22 cellular contexts compared by ENCODE assay signal in the genomic region with DNA sequence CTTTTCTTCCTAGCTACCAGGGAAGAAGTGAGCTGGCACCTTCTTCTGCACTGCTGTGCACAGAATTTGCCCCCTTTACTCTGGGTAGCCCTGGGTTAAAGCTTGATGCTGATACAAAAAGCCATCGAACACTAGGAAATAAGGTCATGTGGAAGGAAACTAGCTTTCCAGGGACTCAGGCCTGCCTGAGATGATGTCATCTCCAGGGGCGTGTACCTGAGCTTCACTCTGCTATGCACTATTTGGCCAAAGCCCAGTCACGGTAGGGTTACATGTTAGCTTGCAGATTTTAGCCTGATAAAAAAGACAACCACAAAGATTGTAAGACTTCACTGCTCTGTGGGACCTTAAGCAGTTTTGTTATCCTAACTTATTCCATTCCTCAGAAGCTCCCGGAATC. TPM values are rescaled to one million over a fixed set of nuclear protein-coding genes. Genes with fewer than 3 reads are reported as not detected.
DNase-seq lines count a peak whose midpoint lies in the region; ATAC-seq, FAIRE-seq and TF ChIP-seq lines count a peak whose summit lies in the region.
"Had no signal": no experiment of that assay in that cellular context is flagged by ENCODE, and none has a peak within 500 bp of the region (broad histone marks: within the 10 kb centered on the region; RNA-seq: fewer than 3 reads in every experiment).

No MANE protein-coding gene starts in this region.

- H3F3A ChIP-seq in PC-9 (ENCODE audit: insufficient read depth, low read depth): peaks cover 27% of the 10 kb centered on the region

- no peaks in the 10 kb centered on the region for H3K9me2 ChIP-seq in PC-9 (ENCODE audit: insufficient read depth)

- CTCF ChIA-PET in activated CD8-positive, alpha-beta T cell treated with anti-CD3 and anti-CD28 coated beads for 36 hours (lab: Charles Lee): interaction anchor here (1.0 to 3.4 kb wide), 3 partner anchors 10 to 20 kb away, joined by 5 to 26 read pairs (median 5); a partner anchor contains a TSS
- CTCF ChIA-PET in activated CD8-positive, alpha-beta T cell treated with anti-CD3 and anti-CD28 coated beads, Interleukin-2, amount 10 ng/mL, durations not matched to agents 7 days and 5 days (lab: Charles Lee): interaction anchor here (1.1 to 1.9 kb wide), 6 partner anchors 11 to 54 kb away, joined by 3 to 8 read pairs (median 4); a partner anchor contains a TSS
- CTCF ChIA-PET in PC-9 (lab: Charles Lee): interaction anchor here (0.6 kb wide), 1 partner anchor 189 kb away, joined by 11 read pairs; no protein-coding TSS in a partner anchor
- CTCF ChIA-PET in CD8-positive, alpha-beta memory T cell (lab: Charles Lee): interaction anchor here (1.4 kb wide), 2 partner anchors 18 to 63 kb away, joined by 4 to 5 read pairs; no protein-coding TSS in a partner anchor

- no peaks in the 10 kb centered on the region for H3K27me3 ChIP-seq in PC-9 (ENCODE audit: insufficient read depth, low read depth)
- H3K27me3 ChIP-seq in small intestine (ENCODE audit: control insufficient read depth in 2 of 2, insufficient read depth in 2 of 2, low read length in 2 of 2): no peaks in the 10 kb centered on the region
- H3K27me3 ChIP-seq in CD8-positive, alpha-beta memory T cell (ENCODE audit: insufficient read depth, low read length, poor library complexity, severe bottlenecking): no peaks in the 10 kb centered on the region
- H3K27me3 ChIP-seq: uterus had no signal

- no peak overlapping the region for H3K4me3 Mint-ChIP-seq in activated CD8-positive, alpha-beta T cell treated with anti-CD3 and anti-CD28 coated beads for 36 hours
- no peak overlapping the region for H3K4me3 Mint-ChIP-seq in activated CD8-positive, alpha-beta T cell treated with anti-CD3 and anti-CD28 coated beads, Interleukin-2, amount 10 ng/mL, durations not matched to agents 7 days and 5 days
- H3K4me3 Mint-ChIP-seq in CD8-positive, alpha-beta memory T cell: no peak overlapping the region
- H3K4me3 Mint-ChIP-seq: activated CD4-positive, alpha-beta T cell treated with anti-CD3 and anti-CD28 coated beads, Interleukin-2, amount 10 ng/mL, durations not matched to agents 24 days and 14 days; neural crest cell had no signal

- H3K4me3 ChIP-seq in PC-9: no peak overlapping the region
- H3K4me3 ChIP-seq in small intestine (ENCODE audit: low read depth in 1 of 2, low read length in 2 of 2): no peak overlapping the region
- H3K4me3 ChIP-seq in CD8-positive, alpha-beta memory T cell (ENCODE audit: low read length): no peak overlapping the region
- H3K4me3 ChIP-seq: coronary artery, GM23248, uterus had no signal

- H3K9me3 ChIP-seq in PC-9 (ENCODE audit: insufficient read depth, low read depth): no peaks in the 10 kb centered on the region
- no peaks in the 10 kb centered on the region for H3K9me3 ChIP-seq in small intestine (ENCODE audit: control insufficient read depth, low read depth)
- no peaks in the 10 kb centered on the region for H3K9me3 ChIP-seq in CD8-positive, alpha-beta memory T cell (ENCODE audit: low read length)
- H3K9me3 ChIP-seq: uterus had no signal

- no peak for TF ChIP-seq CTCF in activated CD8-positive, alpha-beta T cell treated with anti-CD3 and anti-CD28 coated beads for 36 hours (IDR thresholded peaks at IDR 0.05)
- no peak for TF ChIP-seq CTCF in PC-9 (conservative IDR thresholded peaks at IDR 0.05)

- H3K36me3 Mint-ChIP-seq in activated CD8-positive, alpha-beta T cell treated with anti-CD3 and anti-CD28 coated beads for 36 hours (ENCODE audit: low read depth): no peaks in the 10 kb centered on the region
- no peaks in the 10 kb centered on the region for H3K36me3 Mint-ChIP-seq in activated CD8-positive, alpha-beta T cell treated with anti-CD3 and anti-CD28 coated beads, Interleukin-2, amount 10 ng/mL, durations not matched to agents 7 days and 5 days (ENCODE audit: low read depth)
- no peaks in the 10 kb centered on the region for H3K36me3 Mint-ChIP-seq in CD8-positive, alpha-beta memory T cell

- no TSS peak for BruUV-seq in PC-9 (replicated peaks; lab: Mats Ljungman, UMichigan)

- H2AFZ ChIP-seq in PC-9: no peak overlapping the region
- H2AFZ ChIP-seq: GM23248 had no signal

- no peak for FAIRE-seq in small intestine (lab: Jason Lieb, UNC)
- FAIRE-seq: GM12891 had no signal

- H3K27me3 Mint-ChIP-seq in activated CD8-positive, alpha-beta T cell treated with anti-CD3 and anti-CD28 coated beads for 36 hours: no peaks in the 10 kb centered on the region
- no peaks in the 10 kb centered on the region for H3K27me3 Mint-ChIP-seq in activated CD8-positive, alpha-beta T cell treated with anti-CD3 and anti-CD28 coated beads, Interleukin-2, amount 10 ng/mL, durations not matched to agents 7 days and 5 days (ENCODE audit: low read depth)
- H3K27me3 Mint-ChIP-seq in CD8-positive, alpha-beta memory T cell: peaks cover 0 to 13% of the 10 kb centered on the region in 2 donors
- H3K27me3 Mint-ChIP-seq: activated CD4-positive, alpha-beta T cell treated with anti-CD3 and anti-CD28 coated beads, Interleukin-2, amount 10 ng/mL, durations not matched to agents 24 days and 14 days; activated naive CD4-positive, alpha-beta T cell treated with anti-CD3 and anti-CD28 coated beads, Interleukin-2, amount 50 U/mL, for 24 hours had no signal

- H4K20me1 ChIP-seq in PC-9 (ENCODE audit: insufficient read depth): no peaks in the 10 kb centered on the region

- peak; percentile 41 for ATAC-seq in activated CD8-positive, alpha-beta T cell treated with anti-CD3 and anti-CD28 coated beads for 36 hours
- no peak for ATAC-seq in activated CD8-positive, alpha-beta T cell treated with anti-CD3 and anti-CD28 coated beads, Interleukin-2, amount 10 ng/mL, durations not matched to agents 7 days and 5 days
- ATAC-seq in HG02970 (IDR thresholded peaks at IDR 0.05; ENCODE audit: low FRiP score, unreplicated experiment): no peak
- ATAC-seq: SK-N-SH treated with all-trans-retinoic acid at 6 μM for 48 hours had no signal

- no peaks in the 10 kb centered on the region for H3K79me2 ChIP-seq in PC-9 (ENCODE audit: low read depth)

- peak; percentile 35 for DNase-seq in activated CD8-positive, alpha-beta T cell treated with anti-CD3 and anti-CD28 coated beads for 36 hours
- no peak for DNase-seq in activated CD8-positive, alpha-beta T cell treated with anti-CD3 and anti-CD28 coated beads, Interleukin-2, amount 10 ng/mL, durations not matched to agents 7 days and 5 days
- DNase-seq in PC-9 (peak; percentile 48 to 58), glomerular visceral epithelial cell (ENCODE audit: extremely low spot score) (peak; percentile 21), small intestine (peak; percentile 82), NCI-H345 treated with DMSO at 0.1 percent for 48 hours (lab: John Stamatoyannopoulos, UW; ENCODE audit: unreplicated experiment) (no peak)
- DNase-seq in CD8-positive, alpha-beta memory T cell: no peak
- DNase-seq: activated CD4-positive, alpha-beta T cell treated with anti-CD3 and anti-CD28 coated beads, Interleukin-2, amount 10 ng/mL, durations not matched to agents 24 days and 14 days; DND-41; foreskin melanocyte; GM23248; NCI-H1417; NCI-H774; uterus had no signal

- H3K27ac Mint-ChIP-seq in activated CD8-positive, alpha-beta T cell treated with anti-CD3 and anti-CD28 coated beads for 36 hours: no peak overlapping the region
- H3K27ac Mint-ChIP-seq in activated CD8-positive, alpha-beta T cell treated with anti-CD3 and anti-CD28 coated beads, Interleukin-2, amount 10 ng/mL, durations not matched to agents 7 days and 5 days: no peak overlapping the region
- peak overlapping the region in 1 of 8 donors; percentile 87 for H3K27ac Mint-ChIP-seq in CD8-positive, alpha-beta memory T cell
- H3K27ac Mint-ChIP-seq: activated CD4-positive, alpha-beta T cell treated with anti-CD3 and anti-CD28 coated beads, Interleukin-2, amount 10 ng/mL, durations not matched to agents 24 days and 14 days had no signal

- intact Hi-C loops in activated CD8-positive, alpha-beta T cell treated with anti-CD3 and anti-CD28 coated beads for 36 hours (cut with micrococcal nuclease): no loop called here
- intact Hi-C loops in PC-9 (cut with micrococcal nuclease; ENCODE audit: unreplicated experiment): loop anchor here (5.0 kb wide), 1 partner anchor 41 kb away; no protein-coding TSS in a partner anchor

- H3K9me3 Mint-ChIP-seq in activated CD8-positive, alpha-beta T cell treated with anti-CD3 and anti-CD28 coated beads for 36 hours: no peaks in the 10 kb centered on the region
- H3K9me3 Mint-ChIP-seq in activated CD8-positive, alpha-beta T cell treated with anti-CD3 and anti-CD28 coated beads, Interleukin-2, amount 10 ng/mL, durations not matched to agents 7 days and 5 days (ENCODE audit: insufficient read depth): no peaks in the 10 kb centered on the region
- H3K9me3 Mint-ChIP-seq in CD8-positive, alpha-beta memory T cell: no peaks in the 10 kb centered on the region
- H3K9me3 Mint-ChIP-seq: activated CD4-positive, alpha-beta T cell treated with anti-CD3 and anti-CD28 coated beads, Interleukin-2, amount 10 ng/mL, durations not matched to agents 24 days and 14 days; activated naive CD4-positive, alpha-beta T cell treated with anti-CD3 and anti-CD28 coated beads, Interleukin-2, amount 50 U/mL, for 24 hours; neural crest cell had no signal

- H3K4me1 ChIP-seq in PC-9 (replicated peaks; ENCODE audit: insufficient read depth) (peaks cover 63% of the 10 kb centered on the region), small intestine (ENCODE audit: control insufficient read depth in 2 of 2, insufficient read depth in 1 of 2, low read depth in 1 of 2, low read length in 1 of 2) (peaks cover 4 to 12% of the 10 kb centered on the region in 2 donors)
- peaks cover 70% of the 10 kb centered on the region for H3K4me1 ChIP-seq in CD8-positive, alpha-beta memory T cell (ENCODE audit: insufficient read depth, low read length)
- H3K4me1 ChIP-seq: uterus had no signal

- H3K36me3 ChIP-seq in PC-9 (ENCODE audit: low read depth) (no peaks in the 10 kb centered on the region), small intestine (ENCODE audit: control insufficient read depth in 2 of 2, insufficient read depth in 2 of 2, low read length in 2 of 2) (no peaks in the 10 kb centered on the region)
- no peaks in the 10 kb centered on the region for H3K36me3 ChIP-seq in CD8-positive, alpha-beta memory T cell (ENCODE audit: insufficient read depth, low read length)
- H3K36me3 ChIP-seq: uterus had no signal

- POLR2A ChIA-PET in activated CD8-positive, alpha-beta T cell treated with anti-CD3 and anti-CD28 coated beads for 36 hours (lab: Charles Lee): interaction anchor here (0.6 to 0.9 kb wide), 2 partner anchors 10 to 321 kb away, joined by 3 read pairs; no protein-coding TSS in a partner anchor
- POLR2A ChIA-PET in activated CD8-positive, alpha-beta T cell treated with anti-CD3 and anti-CD28 coated beads, Interleukin-2, amount 10 ng/mL, durations not matched to agents 7 days and 5 days (lab: Charles Lee): interaction anchor here (0.6 to 1.1 kb wide), 2 partner anchors 63 to 1258 kb away, joined by 3 to 5 read pairs; no protein-coding TSS in a partner anchor
- POLR2A ChIA-PET in PC-9 (lab: Charles Lee; ENCODE audit: unreplicated experiment): interaction anchor here (0.5 kb wide), 1 partner anchor 645 kb away, joined by 4 read pairs; a partner anchor contains a TSS
- POLR2A ChIA-PET in CD8-positive, alpha-beta memory T cell (lab: Charles Lee): no interaction called here

- peaks cover 67% of the 10 kb centered on the region for H3K4me1 Mint-ChIP-seq in activated CD8-positive, alpha-beta T cell treated with anti-CD3 and anti-CD28 coated beads for 36 hours (ENCODE audit: low read depth)
- peaks cover 38% of the 10 kb centered on the region for H3K4me1 Mint-ChIP-seq in activated CD8-positive, alpha-beta T cell treated with anti-CD3 and anti-CD28 coated beads, Interleukin-2, amount 10 ng/mL, durations not matched to agents 7 days and 5 days (ENCODE audit: low read depth)
- H3K4me1 Mint-ChIP-seq in CD8-positive, alpha-beta memory T cell: peaks cover 50 to 70% (median 70%) of the 10 kb centered on the region in 3 donors
- H3K4me1 Mint-ChIP-seq: neural crest cell had no signal

- H3K27ac ChIP-seq in PC-9 (no peak overlapping the region), small intestine (ENCODE audit: low read depth in 1 of 2, low read length in 1 of 2) (no peak overlapping the region)
- no peak overlapping the region for H3K27ac ChIP-seq in CD8-positive, alpha-beta memory T cell (ENCODE audit: low read depth, low read length)
- H3K27ac ChIP-seq: coronary artery, GM23248, uterus had no signal

- H3K4me2 ChIP-seq in PC-9: peak overlapping the region; percentile 24; the same call in 1 of the 2 replicates

- WGBS in small intestine, 3 donors: 28 to 48% (median 38%) methylated on average over 4 of the region's 4 CpGs

RNA-seq across cellular contexts. Expression of a gene that starts 20.4 kb away (rescaled TPM):
- total RNA-seq in activated CD8-positive, alpha-beta T cell treated with anti-CD3 and anti-CD28 coated beads for 36 hours: under 1 TPM; 0.09 to 0.11 TPM
- total RNA-seq in activated CD8-positive, alpha-beta T cell treated with anti-CD3 and anti-CD28 coated beads, Interleukin-2, amount 10 ng/mL, durations not matched to agents 7 days and 5 days: not detected
- not detected in 2 replicates for total RNA-seq in PC-9 (2021)
- polyA plus RNA-seq in small intestine: under 1 TPM in 1 of 3 donors, not detected in 2; 0.09 TPM
- total RNA-seq in CD8-positive, alpha-beta memory T cell: under 1 TPM; 0.07 to 0.16 TPM
- polyA plus RNA-seq in CD8-positive, alpha-beta memory T cell: 0.64 TPM
- total RNA-seq: GM23248, HT-29, neural crest cell had no signal
- polyA plus RNA-seq: AG04450, GM23248 had no signal

Comparison
In these comparisons a context has a peak if more than half of its experiments do, and no peak if none do; other contexts are left out.
1. DNase-seq: peak in activated CD8-positive, alpha-beta T cell treated with anti-CD3 and anti-CD28 coated beads for 36 hours (single experiment), PC-9 (2 of 2), glomerular visceral epithelial cell (single experiment) and small intestine (single experiment); none in activated CD8-positive, alpha-beta T cell treated with anti-CD3 and anti-CD28 coated beads, Interleukin-2, amount 10 ng/mL, durations not matched to agents 7 days and 5 days (single experiment), CD8-positive, alpha-beta memory T cell (0 of 5) and NCI-H345 treated with DMSO at 0.1 percent for 48 hours (single experiment).